Comparison of ENCODE assay signal across 1 cellular context in the genomic region with DNA sequence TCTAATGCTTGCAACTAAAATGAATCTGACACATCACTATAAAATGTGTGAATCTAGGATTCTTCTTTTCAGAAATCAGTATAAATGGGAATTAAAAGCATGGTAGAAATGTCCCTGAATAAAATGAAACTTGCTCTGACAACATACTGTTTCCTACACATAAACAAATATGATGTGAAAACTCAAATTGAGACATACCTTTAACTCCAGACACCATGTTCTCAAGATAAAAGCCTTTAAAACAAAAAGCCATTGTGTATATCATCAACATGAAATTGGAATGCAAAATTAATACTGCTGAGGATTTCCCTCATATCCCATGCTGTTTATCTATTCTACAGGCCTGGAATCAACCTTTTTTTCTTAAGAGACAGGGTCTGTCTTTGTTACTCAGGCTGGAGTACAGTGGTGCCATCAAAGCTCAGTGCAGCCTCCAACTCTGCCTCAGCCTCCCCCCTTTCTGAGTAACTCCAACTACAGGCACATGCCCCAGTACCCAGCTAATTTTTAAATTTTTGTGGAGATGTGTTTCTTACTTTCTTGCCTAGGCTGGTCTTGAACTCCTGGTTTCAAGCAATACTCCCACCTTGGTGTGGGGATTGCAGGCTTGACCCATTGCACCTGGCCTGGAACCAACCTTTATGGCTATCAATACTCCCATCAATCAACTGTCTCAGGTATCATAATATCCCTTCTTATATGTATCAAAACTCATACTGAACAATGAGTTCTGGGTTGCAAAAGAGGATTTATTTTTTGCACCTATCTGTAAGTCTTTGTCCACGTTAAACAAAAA.
TF ChIP-seq lines count a peak whose summit lies in the region.

No MANE protein-coding gene starts in this region.

TF ChIP-seq in IMR-90, 13 proteins besides CTCF, POLR2A, EP300 and RAD21:
- TF ChIP-seq MAZ (IDR thresholded peaks at IDR 0.05; ENCODE audit: borderline replicate concordance, low read depth, low read length) = no peak
- TF ChIP-seq NFE2L2 (IDR thresholded peaks at IDR 0.05; ENCODE audit: low read depth, low read length) = no peak
- TF ChIP-seq, protein P1, sequence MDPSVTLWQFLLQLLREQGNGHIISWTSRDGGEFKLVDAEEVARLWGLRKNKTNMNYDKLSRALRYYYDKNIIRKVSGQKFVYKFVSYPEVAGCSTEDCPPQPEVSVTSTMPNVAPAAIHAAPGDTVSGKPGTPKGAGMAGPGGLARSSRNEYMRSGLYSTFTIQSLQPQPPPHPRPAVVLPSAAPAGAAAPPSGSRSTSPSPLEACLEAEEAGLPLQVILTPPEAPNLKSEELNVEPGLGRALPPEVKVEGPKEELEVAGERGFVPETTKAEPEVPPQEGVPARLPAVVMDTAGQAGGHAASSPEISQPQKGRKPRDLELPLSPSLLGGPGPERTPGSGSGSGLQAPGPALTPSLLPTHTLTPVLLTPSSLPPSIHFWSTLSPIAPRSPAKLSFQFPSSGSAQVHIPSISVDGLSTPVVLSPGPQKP (IDR thresholded peaks at IDR 0.05; ENCODE audit: borderline replicate concordance, low read depth, low read length) = no peak
- no peak for TF ChIP-seq RCOR1 (IDR thresholded peaks at IDR 0.05; ENCODE audit: insufficient replicate concordance, low read length)
- no peak for TF ChIP-seq FOS (IDR thresholded peaks at IDR 0.05; ENCODE audit: low read depth, low read length)
- no peak for TF ChIP-seq SMC3 (IDR thresholded peaks at IDR 0.05; ENCODE audit: low read depth, low read length)
- no peak for TF ChIP-seq CEBPB (IDR thresholded peaks at IDR 0.05; ENCODE audit: low read depth, low read length)
- no peak for TF ChIP-seq RFX5 (IDR thresholded peaks at IDR 0.05; ENCODE audit: low read depth, low read length)
- no peak for TF ChIP-seq BHLHE40 (IDR thresholded peaks at IDR 0.05; ENCODE audit: low read depth, low read length)
- TF ChIP-seq, protein P2, sequence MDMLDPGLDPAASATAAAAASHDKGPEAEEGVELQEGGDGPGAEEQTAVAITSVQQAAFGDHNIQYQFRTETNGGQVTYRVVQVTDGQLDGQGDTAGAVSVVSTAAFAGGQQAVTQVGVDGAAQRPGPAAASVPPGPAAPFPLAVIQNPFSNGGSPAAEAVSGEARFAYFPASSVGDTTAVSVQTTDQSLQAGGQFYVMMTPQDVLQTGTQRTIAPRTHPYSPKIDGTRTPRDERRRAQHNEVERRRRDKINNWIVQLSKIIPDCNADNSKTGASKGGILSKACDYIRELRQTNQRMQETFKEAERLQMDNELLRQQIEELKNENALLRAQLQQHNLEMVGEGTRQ (IDR thresholded peaks at IDR 0.05; ENCODE audit: low read depth, low read length) = no peak
- TF ChIP-seq CHD1 (IDR thresholded peaks at IDR 0.05; ENCODE audit: low read depth, low read length) = no peak
- no peak for TF ChIP-seq MXI1 (IDR thresholded peaks at IDR 0.05; ENCODE audit: borderline replicate concordance, low read depth, low read length)
- no peak for TF ChIP-seq MAFK (IDR thresholded peaks at IDR 0.05; ENCODE audit: low read depth, low read length)
